8 cellular contexts compared by ENCODE assay signal in the genomic region with DNA sequence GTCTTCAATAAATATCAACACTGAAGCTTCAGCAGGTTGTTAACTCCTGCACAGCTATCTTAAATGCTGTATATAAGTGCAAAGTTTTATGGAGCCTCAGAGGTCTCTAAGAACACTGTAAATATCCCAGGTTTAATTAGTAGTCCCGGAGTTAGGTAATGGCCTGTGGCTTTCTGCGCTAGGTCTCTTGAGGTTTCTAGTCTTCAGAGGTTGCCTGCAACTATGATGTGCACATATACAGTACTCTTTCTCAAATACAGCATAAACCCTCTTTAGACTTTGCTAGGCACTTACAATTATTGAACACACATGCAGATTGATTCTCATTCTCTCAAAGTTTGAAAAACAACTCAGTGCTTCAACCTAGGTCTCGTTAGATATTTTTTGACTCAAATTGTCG. TPM values are rescaled to one million over a fixed set of nuclear protein-coding genes. Genes with fewer than 3 reads are reported as not detected.
DNase-seq lines count a peak whose midpoint lies in the region; ATAC-seq and TF ChIP-seq lines count a peak whose summit lies in the region.

No MANE protein-coding gene starts in this region.

- H3K9me3 ChIP-seq in iPS-20b (ENCODE audit: insufficient read depth, low read depth, low read length) = no peaks in the 10 kb centered on the region
- no peaks in the 10 kb centered on the region for H3K9me3 ChIP-seq in thoracic aorta

- H3K27me3 Mint-ChIP-seq in activated CD4-positive, alpha-beta T cell treated with anti-CD3 and anti-CD28 coated beads, Interleukin-2, amount 10 ng/mL, durations not matched to agents 7 days and 5 days = no peaks in the 10 kb centered on the region
- H3K27me3 Mint-ChIP-seq in activated CD4-positive, alpha-beta memory T cell treated with anti-CD3 and anti-CD28 coated beads, Interleukin-2, amount 10 ng/mL, durations not matched to agents 7 days and 5 days = no peaks in the 10 kb centered on the region

- ATAC-seq in thoracic aorta (ENCODE audit: insufficient number of reproducible peaks, low FRiP score, low read depth) (no peak), HG03095 (IDR thresholded peaks at IDR 0.05; ENCODE audit: unreplicated experiment) (no peak)

- H3K4me3 Mint-ChIP-seq in activated CD4-positive, alpha-beta T cell treated with anti-CD3 and anti-CD28 coated beads, Interleukin-2, amount 10 ng/mL, durations not matched to agents 7 days and 5 days = peak overlapping the region; percentile 95
- H3K4me3 Mint-ChIP-seq in activated CD4-positive, alpha-beta memory T cell treated with anti-CD3 and anti-CD28 coated beads, Interleukin-2, amount 10 ng/mL, durations not matched to agents 7 days and 5 days = peak overlapping the region; percentile 92

- no peaks in the 10 kb centered on the region for H3K9me3 Mint-ChIP-seq in activated CD4-positive, alpha-beta T cell treated with anti-CD3 and anti-CD28 coated beads, Interleukin-2, amount 10 ng/mL, durations not matched to agents 7 days and 5 days
- no peaks in the 10 kb centered on the region for H3K9me3 Mint-ChIP-seq in activated CD4-positive, alpha-beta memory T cell treated with anti-CD3 and anti-CD28 coated beads, Interleukin-2, amount 10 ng/mL, durations not matched to agents 7 days and 5 days

- no peaks in the 10 kb centered on the region for H3K36me3 ChIP-seq in iPS-20b (ENCODE audit: insufficient read depth, low read depth, low read length)
- no peaks in the 10 kb centered on the region for H3K36me3 ChIP-seq in thoracic aorta

- H3K27me3 ChIP-seq in iPS-20b (ENCODE audit: insufficient read depth, low read length) (peaks cover 12% of the 10 kb centered on the region), thoracic aorta (replicated peaks; ENCODE audit: insufficient read depth) (no peaks in the 10 kb centered on the region)

- POLR2A ChIA-PET in activated CD4-positive, alpha-beta T cell treated with anti-CD3 and anti-CD28 coated beads, Interleukin-2, amount 10 ng/mL, durations not matched to agents 7 days and 5 days (lab: Charles Lee) = no interaction called here
- POLR2A ChIA-PET in activated CD4-positive, alpha-beta memory T cell treated with anti-CD3 and anti-CD28 coated beads, Interleukin-2, amount 10 ng/mL, durations not matched to agents 7 days and 5 days (lab: Charles Lee) = interaction anchor here (1.1 to 6.5 kb wide), 12 partner anchors 9 to 961 kb away, joined by 3 to 136 read pairs (median 12); a partner anchor contains a TSS

- H3K4me1 ChIP-seq in iPS-20b (ENCODE audit: insufficient read depth, low read length) (peaks cover 10% of the 10 kb centered on the region; the same call in 1 of the 2 replicates), thoracic aorta (ENCODE audit: control insufficient read depth in 1 of 2, low read depth in 2 of 2) (peaks cover 0 to 17% of the 10 kb centered on the region in 2 donors)

- no peak for DNase-seq in activated CD4-positive, alpha-beta T cell treated with anti-CD3 and anti-CD28 coated beads, Interleukin-2, amount 10 ng/mL, durations not matched to agents 7 days and 5 days
- DNase-seq in activated CD4-positive, alpha-beta T cell treated with anti-CD3 and anti-CD28 coated beads for 4 hours = no peak
- DNase-seq in activated CD4-positive, alpha-beta memory T cell treated with anti-CD3 and anti-CD28 coated beads, Interleukin-2, amount 10 ng/mL, durations not matched to agents 7 days and 5 days = no peak
- no peak for DNase-seq in thoracic aorta (ENCODE audit: low spot score)
- DNase-seq in DMS153 treated with DMSO at 0.1 percent for 48 hours (lab: John Stamatoyannopoulos, UW; ENCODE audit: unreplicated experiment) = no peak
- no peak for DNase-seq in RPMI8226

- peak overlapping the region; percentile 95 for H3K4me3 ChIP-seq in iPS-20b (ENCODE audit: low read length)
- H3K4me3 ChIP-seq in thoracic aorta = peak overlapping the region; percentile 94

- no peak overlapping the region for H3K27ac ChIP-seq in iPS-20b (ENCODE audit: low read length)
- H3K27ac ChIP-seq in thoracic aorta = peak overlapping the region; percentile 97 to 99

- H3K36me3 Mint-ChIP-seq in activated CD4-positive, alpha-beta T cell treated with anti-CD3 and anti-CD28 coated beads, Interleukin-2, amount 10 ng/mL, durations not matched to agents 7 days and 5 days (ENCODE audit: low read depth) = peaks cover 17% of the 10 kb centered on the region
- peaks cover 19% of the 10 kb centered on the region for H3K36me3 Mint-ChIP-seq in activated CD4-positive, alpha-beta memory T cell treated with anti-CD3 and anti-CD28 coated beads, Interleukin-2, amount 10 ng/mL, durations not matched to agents 7 days and 5 days (ENCODE audit: low read depth)

- peak overlapping the region; percentile 97 for H3K27ac Mint-ChIP-seq in activated CD4-positive, alpha-beta T cell treated with anti-CD3 and anti-CD28 coated beads, Interleukin-2, amount 10 ng/mL, durations not matched to agents 7 days and 5 days
- peak overlapping the region; percentile 60 for H3K27ac Mint-ChIP-seq in activated CD4-positive, alpha-beta memory T cell treated with anti-CD3 and anti-CD28 coated beads, Interleukin-2, amount 10 ng/mL, durations not matched to agents 7 days and 5 days

- no peak for TF ChIP-seq CTCF in thoracic aorta (IDR thresholded peaks at IDR 0.05)

- H3K4me1 Mint-ChIP-seq in activated CD4-positive, alpha-beta T cell treated with anti-CD3 and anti-CD28 coated beads, Interleukin-2, amount 10 ng/mL, durations not matched to agents 7 days and 5 days = peaks cover 25% of the 10 kb centered on the region
- H3K4me1 Mint-ChIP-seq in activated CD4-positive, alpha-beta memory T cell treated with anti-CD3 and anti-CD28 coated beads, Interleukin-2, amount 10 ng/mL, durations not matched to agents 7 days and 5 days = peaks cover 24% of the 10 kb centered on the region

- CTCF ChIA-PET in activated CD4-positive, alpha-beta T cell treated with anti-CD3 and anti-CD28 coated beads, Interleukin-2, amount 10 ng/mL, durations not matched to agents 7 days and 5 days (lab: Charles Lee) = interaction anchor here (0.8 to 2.3 kb wide), 4 partner anchors 8 to 692 kb away, joined by 3 to 14 read pairs (median 6); no protein-coding TSS in a partner anchor
- CTCF ChIA-PET in activated CD4-positive, alpha-beta memory T cell treated with anti-CD3 and anti-CD28 coated beads, Interleukin-2, amount 10 ng/mL, durations not matched to agents 7 days and 5 days (lab: Charles Lee) = interaction anchor here (1.2 to 3.8 kb wide), 7 partner anchors 10 to 692 kb away, joined by 3 to 52 read pairs (median 4); a partner anchor contains a TSS

- H3K9ac ChIP-seq in iPS-20b (ENCODE audit: low read depth, low read length) = peak overlapping the region; percentile 91; the same call in 1 of the 2 replicates

RNA-seq across cellular contexts. Expression of a gene that starts 2.3 kb away (rescaled TPM):
- 1 to 10 TPM; 1.1 to 1.3 TPM for total RNA-seq in activated CD4-positive, alpha-beta T cell treated with anti-CD3 and anti-CD28 coated beads, Interleukin-2, amount 10 ng/mL, durations not matched to agents 7 days and 5 days
- under 1 TPM; 0.81 to 0.95 TPM for total RNA-seq in activated CD4-positive, alpha-beta memory T cell treated with anti-CD3 and anti-CD28 coated beads, Interleukin-2, amount 10 ng/mL, durations not matched to agents 7 days and 5 days
- under 1 TPM; 0.14 TPM for total RNA-seq in thoracic aorta

RNA-seq across cellular contexts. Expression of a gene that starts 2.4 kb away (rescaled TPM):
- 10 to 100 TPM; 91.3 to 93.9 TPM for total RNA-seq in activated CD4-positive, alpha-beta T cell treated with anti-CD3 and anti-CD28 coated beads, Interleukin-2, amount 10 ng/mL, durations not matched to agents 7 days and 5 days
- total RNA-seq in activated CD4-positive, alpha-beta memory T cell treated with anti-CD3 and anti-CD28 coated beads, Interleukin-2, amount 10 ng/mL, durations not matched to agents 7 days and 5 days = 10 to 100 TPM; 88.5 to 89.2 TPM
- total RNA-seq in thoracic aorta = 100 to 1,000 TPM; 146 to 168 TPM

RNA-seq across cellular contexts. Expression of a gene that starts 43.0 kb away (rescaled TPM):
- 10 to 100 TPM; 42.9 to 45.9 TPM for total RNA-seq in activated CD4-positive, alpha-beta T cell treated with anti-CD3 and anti-CD28 coated beads, Interleukin-2, amount 10 ng/mL, durations not matched to agents 7 days and 5 days
- 10 to 100 TPM; 38.5 to 42.2 TPM for total RNA-seq in activated CD4-positive, alpha-beta memory T cell treated with anti-CD3 and anti-CD28 coated beads, Interleukin-2, amount 10 ng/mL, durations not matched to agents 7 days and 5 days
- 10 to 100 TPM; 25.3 to 29.1 TPM for total RNA-seq in thoracic aorta
